ENCODE assay signal across 22 cellular contexts in the genomic region with DNA sequence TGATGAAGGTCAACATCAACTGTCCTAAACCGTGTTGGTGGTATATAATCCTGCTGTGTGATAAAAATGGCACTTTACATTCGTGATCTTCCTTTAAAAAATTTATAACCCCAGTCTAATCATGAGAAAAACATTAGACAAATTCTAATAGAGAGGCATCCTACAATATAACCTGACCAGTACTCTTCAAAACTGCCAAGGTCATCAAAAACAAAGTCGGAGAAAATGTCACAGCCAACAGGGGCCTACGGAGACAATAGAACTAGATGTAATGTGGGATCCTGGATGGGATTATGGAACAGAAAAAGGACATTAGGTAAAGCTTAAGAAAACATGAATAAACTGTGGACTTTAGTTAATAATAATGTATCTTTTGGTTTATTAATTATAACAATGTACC.
"Had no signal": no experiment of that assay in that cellular context is flagged by ENCODE, and none has a peak within 500 bp of the region (broad histone marks: within the 10 kb centered on the region; RNA-seq: fewer than 3 reads in every experiment).

No MANE protein-coding gene starts in this region.

- ATAC-seq: gastrocnemius medialis, left cardiac atrium, left lung, left ventricle myocardium superior, lower lobe of right lung, mucosa of descending colon had no signal

- H3K27ac ChIP-seq: coronary artery, dorsolateral prefrontal cortex, esophagus muscularis mucosa, gastrocnemius medialis, left lung, lower lobe of right lung had no signal

- DNase-seq: dermis blood vessel endothelial cell; dorsolateral prefrontal cortex; effector CD4-positive, alpha-beta T cell; effector memory CD4-positive, alpha-beta T cell; foreskin melanocyte; gastrocnemius medialis; glutamatergic neuron; head of caudate nucleus; hippocampal formation; left cardiac atrium; left lung; left ventricle myocardium superior; lower lobe of right lung; mesenchymal stem cell; mucosa of descending colon; naive B cell had no signal

- H3K9me3 ChIP-seq: esophagus muscularis mucosa, gastrocnemius medialis, left lung, lower lobe of right lung, mucosa of descending colon had no signal

- H3K4me1 ChIP-seq: esophagus muscularis mucosa, gastrocnemius medialis, left lung, lower lobe of right lung had no signal

- H3K36me3 ChIP-seq: esophagus muscularis mucosa, gastrocnemius medialis, left lung, lower lobe of right lung had no signal

- FAIRE-seq: colon, endothelial cell of umbilical vein, islet of Langerhans, keratinocyte had no signal

- H3K4me3 ChIP-seq: coronary artery, dorsolateral prefrontal cortex, esophagus muscularis mucosa, gastrocnemius medialis, left lung, lower lobe of right lung, mucosa of descending colon had no signal

- H3K27me3 ChIP-seq: dorsolateral prefrontal cortex, esophagus muscularis mucosa, gastrocnemius medialis, left lung had no signal
